Comparison of ENCODE assay signal across 29 cellular contexts in genomic region chr4:102843938-102844337, GRCh38.
"Had no signal": no experiment of that assay in that cellular context is flagged by ENCODE, and none has a peak within 500 bp of the region (broad histone marks: within the 10 kb centered on the region; RNA-seq: fewer than 3 reads in every experiment).

No MANE protein-coding gene starts in this region.

- H3K27ac ChIP-seq: breast epithelium, esophagus muscularis mucosa, hepatocyte, neutrophil, right lobe of liver, skin epidermis, stomach, thyroid gland, upper lobe of left lung, vagina had no signal

- H3K4me1 ChIP-seq: breast epithelium, esophagus muscularis mucosa, right lobe of liver, stomach, thyroid gland, upper lobe of left lung, vagina had no signal

- H3K9me3 ChIP-seq: breast epithelium, esophagus muscularis mucosa, neutrophil, right lobe of liver, stomach, thyroid gland, upper lobe of left lung, vagina had no signal

- H3K4me2 ChIP-seq: hepatocyte had no signal

- H3K36me3 ChIP-seq: breast epithelium, neutrophil, right lobe of liver, stomach, thyroid gland, upper lobe of left lung, vagina had no signal

- H3K79me2 ChIP-seq: hepatocyte had no signal

- H3K27me3 ChIP-seq: breast epithelium, esophagus muscularis mucosa, hepatocyte, neutrophil, right lobe of liver, stomach, thyroid gland, upper lobe of left lung, vagina had no signal

- H2AFZ ChIP-seq: hepatocyte had no signal

- ATAC-seq: activated T-cell treated with anti-CD3 and anti-CD28 coated beads, Interleukin-2, amount 50 U/mL, for 4 hours; left colon; right lobe of liver; stimulated activated memory B cell treated with anti-CD40 and anti-IgM and Interleukin-4, amounts not matched to agents 10 μg/mL and 1 μg/mL and 100 μg/mL, for 72 hours had no signal

- H3K4me3 ChIP-seq: breast epithelium, esophagus muscularis mucosa, hepatocyte, right lobe of liver, skin epidermis, stomach, thyroid gland, upper lobe of left lung, vagina had no signal

- DNase-seq: activated CD4-positive, alpha-beta T cell treated with anti-CD3 and anti-CD28 coated beads for 4 hours; activated CD4-positive, alpha-beta T cell treated with anti-CD3 and anti-CD28 coated beads, Interleukin-2, amount 50 U/mL, for 48 hours; activated CD4-positive, CD25-positive, alpha-beta regulatory T cell; activated CD8-positive, alpha-beta memory T cell treated with anti-CD3 and anti-CD28 coated beads, Interleukin-2, amount 50 U/mL, for 4 hours; activated gamma-delta T cell treated with Interleukin-2 at 50 U/mL for 16 hours; activated naive CD4-positive, alpha-beta T cell treated with anti-CD3 and anti-CD28 coated beads, Interleukin-2, amount 50 U/mL, for 16 hours; activated T-cell treated with anti-CD3 and anti-CD28 coated beads, Interleukin-2, amount 50 U/mL, for 4 hours; amniotic stem cell; central memory CD4-positive, alpha-beta T cell; endodermal cell; foreskin melanocyte; glutamatergic neuron; islet precursor cell; left colon; naive B cell; nephron progenitor cell; right lobe of liver; stimulated activated CD4-positive, alpha-beta T cell treated with anti-CD3 and anti-CD28 coated beads, Interleukin-4, amount 100 ng/mL, for 4 hours; stimulated activated CD8-positive, alpha-beta memory T cell treated with anti-CD3 and anti-CD28 coated beads, Interleukin-4, amount 100 ng/mL, for 48 hours; stomach; thyroid gland had no signal
